ENCODE assay signal across 24 cellular contexts in genomic region chr16:1665829-1666228, GRCh38.
"Had no signal": no experiment of that assay in that cellular context is flagged by ENCODE, and none has a peak within 500 bp of the region (broad histone marks: within the 10 kb centered on the region; RNA-seq: fewer than 3 reads in every experiment).

No MANE protein-coding gene starts in this region.

- H3K27ac ChIP-seq: neutrophil, ovary, parathyroid adenoma, psoas muscle, right lobe of liver, sigmoid colon, stomach, thoracic aorta, thyroid gland, tibial nerve, upper lobe of left lung, vagina had no signal

- H3K4me3 ChIP-seq: ovary, psoas muscle, right lobe of liver, sigmoid colon, stomach, thoracic aorta, thyroid gland, tibial nerve, upper lobe of left lung, vagina had no signal

- H3K9me3 ChIP-seq: neutrophil, ovary, psoas muscle, right lobe of liver, sigmoid colon, stomach, thoracic aorta, thyroid gland, tibial nerve, upper lobe of left lung, vagina had no signal

- H3K4me1 ChIP-seq: parathyroid adenoma, psoas muscle, right lobe of liver, sigmoid colon, stomach, thyroid gland, tibial nerve, upper lobe of left lung, vagina had no signal

- H3K27me3 ChIP-seq: neutrophil, ovary, right lobe of liver, sigmoid colon, stomach, thyroid gland, tibial nerve, upper lobe of left lung, vagina had no signal

- DNase-seq: nephron progenitor cell; nucleus accumbens; ovary; psoas muscle; right lobe of liver; sigmoid colon; small intestine; stimulated activated CD4-positive, alpha-beta T cell treated with anti-CD3 and anti-CD28 coated beads, Interleukin-15, amount 100 ng/mL, for 24 hours; stimulated activated CD4-positive, alpha-beta T cell treated with anti-CD3 and anti-CD28 coated beads, Interleukin-2, amount 100 ng/mL, for 24 hours; stimulated activated CD4-positive, alpha-beta T cell treated with anti-CD3 and anti-CD28 coated beads, Interleukin-2, amount 100 ng/mL, for 48 hours; stimulated activated CD4-positive, alpha-beta T cell treated with anti-CD3 and anti-CD28 coated beads, Interleukin-4, amount 100 ng/mL, for 24 hours; stimulated activated naive B cell treated with anti-CD40 and anti-IgM and Interleukin-4, amounts not matched to agents 10 μg/mL and 1 μg/mL and 100 μg/mL, for 72 hours; stimulated activated naive CD4-positive, alpha-beta T cell treated with Interleukin-2 at 50 U/mL for 16 hours; stomach; thyroid gland; trophoblast cell; upper lobe of left lung had no signal

- ATAC-seq: natural killer cell treated with Interleukin-12 subunit alpha and Interleukin-12 subunit beta and Interleukin-15 and Interleukin-18, amount 100 ng/mL, for 72 hours; psoas muscle; right cardiac atrium; right lobe of liver; stimulated activated naive B cell treated with anti-CD40 and anti-IgM and Interleukin-4, amounts not matched to agents 10 μg/mL and 1 μg/mL and 100 μg/mL, for 72 hours had no signal

- H2AFZ ChIP-seq: parathyroid adenoma had no signal

- H3K9ac ChIP-seq: parathyroid adenoma had no signal

- H3K36me3 ChIP-seq: ovary had no signal
